In genomic region chr20:50309280-50309763, GRCh38 we compare ENCODE assay signal across 11 cellular contexts.
DNase-seq lines count a peak whose midpoint lies in the region; ATAC-seq and TF ChIP-seq lines count a peak whose summit lies in the region.
"Had no signal": no experiment of that assay in that cellular context is flagged by ENCODE, and none has a peak within 500 bp of the region (broad histone marks: within the 10 kb centered on the region; RNA-seq: fewer than 3 reads in every experiment).

No MANE protein-coding gene starts in this region.

- H3K36me3 ChIP-seq in muscle layer of colon (ENCODE audit: insufficient read depth, low read length) (no peaks in the 10 kb centered on the region), uterus (no peaks in the 10 kb centered on the region)

- H3K4me3 ChIP-seq in right cardiac atrium (ENCODE audit: low read length), result no peak overlapping the region
- H3K4me3 ChIP-seq in dorsolateral prefrontal cortex, result peak overlapping the region in 8 of 59 donors; percentile 11 to 43 (median 28)
- H3K4me3 ChIP-seq in muscle layer of colon (ENCODE audit: low read depth in 1 of 2, low read length in 2 of 2), result peak overlapping the region in 1 of 2 donors; percentile 26
- H3K4me3 ChIP-seq in uterus, result no peak overlapping the region

- H3K9me3 ChIP-seq in right cardiac atrium (ENCODE audit: control insufficient read depth, low read length) (no peaks in the 10 kb centered on the region), muscle layer of colon (ENCODE audit: low read length) (no peaks in the 10 kb centered on the region), uterus (no peaks in the 10 kb centered on the region)

- TF ChIP-seq CTCF in dorsolateral prefrontal cortex (IDR thresholded peaks at IDR 0.05 in 54 of 56, conservative IDR thresholded peaks at IDR 0.05 in 2 of 56; ENCODE audit: low read depth in 1 of 56, partially characterized antibody in 56 of 56), result no peak
- no peak for TF ChIP-seq CTCF in uterus (IDR thresholded peaks at IDR 0.05)

- H3K4me1 ChIP-seq in right cardiac atrium (ENCODE audit: control insufficient read depth, insufficient read depth, low read length) (peaks cover 16% of the 10 kb centered on the region), muscle layer of colon (ENCODE audit: insufficient read depth, low read length) (peaks cover 66% of the 10 kb centered on the region), uterus (peaks cover 0 to 19% of the 10 kb centered on the region in 2 donors)

- 40% methylated on average over 11 of the region's 11 CpGs for WGBS in right cardiac atrium

- H3K27ac ChIP-seq in right cardiac atrium (ENCODE audit: low read length) (peak overlapping the region; percentile 13), dorsolateral prefrontal cortex (peak overlapping the region in 33 of 59 donors; percentile 10 to 84 (median 65)), muscle layer of colon (ENCODE audit: low read depth, low read length) (peak overlapping the region; percentile 96), uterus (peak overlapping the region; percentile 96 to 99)

- no peaks in the 10 kb centered on the region for H3K27me3 ChIP-seq in right cardiac atrium (ENCODE audit: control insufficient read depth, insufficient read depth)
- H3K27me3 ChIP-seq in dorsolateral prefrontal cortex, result peaks cover 0 to 5% (median 0%) of the 10 kb centered on the region in 45 donors
- H3K27me3 ChIP-seq in muscle layer of colon (ENCODE audit: control insufficient read depth in 1 of 2, insufficient read depth in 2 of 2, low read length in 2 of 2), result no peaks in the 10 kb centered on the region
- H3K27me3 ChIP-seq in uterus, result no peaks in the 10 kb centered on the region

- H3K9ac ChIP-seq in muscle layer of colon (ENCODE audit: low read length), result peak overlapping the region; percentile 77

- intact Hi-C loops in right cardiac atrium (cut with DNase I) (loop anchor here in 3 of 4 donors (10.0 kb wide), 2 partner anchors 85 to 115 kb away; partner anchors contain the start of gene CEBPB (in 2 of the 3)), left ventricle myocardium superior (cut with micrococcal nuclease) (no loop called here), dorsolateral prefrontal cortex (cut with DNase I) (no loop called here), uterus (cut with DNase I; ENCODE audit: low total_unique reads) (no loop called here)

- ATAC-seq in right cardiac atrium (no peak), left ventricle myocardium superior (no peak), HG03280 (IDR thresholded peaks at IDR 0.05; ENCODE audit: unreplicated experiment) (no peak), GM19452 (IDR thresholded peaks at IDR 0.05; ENCODE audit: unreplicated experiment) (no peak)
- ATAC-seq in activated CD4-positive, CD25-positive, alpha-beta regulatory T cell treated with anti-CD3 and anti-CD28 coated beads, Interleukin-2, amount 50 U/mL, for 24 hours, result no peak
- ATAC-seq: activated CD8-positive, alpha-beta T cell treated with anti-CD3 and anti-CD28 coated beads, Interleukin-2, amount 10 ng/mL, durations not matched to agents 7 days and 5 days had no signal

- DNase-seq in right cardiac atrium (no peak), left ventricle myocardium superior (no peak), dorsolateral prefrontal cortex (no peak), uterus (peak in 1 of 2 donors; percentile 47)
- DNase-seq: activated CD8-positive, alpha-beta T cell treated with anti-CD3 and anti-CD28 coated beads, Interleukin-2, amount 10 ng/mL, durations not matched to agents 7 days and 5 days; effector CD4-positive, alpha-beta T cell; NCI-H1436 treated with DMSO at 0.1 percent for 48 hours had no signal

- TF ChIP-seq POLR2A in uterus (IDR thresholded peaks at IDR 0.05), result no peak

Comparison
In these comparisons a context has a peak if more than half of its experiments do, and no peak if none do; other contexts are left out.
1. intact Hi-C loops: an anchor here in right cardiac atrium (10.0 kb wide); none called in left ventricle myocardium superior, dorsolateral prefrontal cortex and uterus.
2. H3K27ac ChIP-seq: peak in every context shown above with its lines; median percentile 98 in uterus; 96 in muscle layer of colon; 65 in dorsolateral prefrontal cortex; 13 in right cardiac atrium.